In genomic region chr17:67571478-67571877, GRCh38 we compare ENCODE assay signal across 24 cellular contexts.
"Had no signal": no experiment of that assay in that cellular context is flagged by ENCODE, and none has a peak within 500 bp of the region (broad histone marks: within the 10 kb centered on the region; RNA-seq: fewer than 3 reads in every experiment).

No MANE protein-coding gene starts in this region.

- H3K4me1 ChIP-seq: gastroesophageal sphincter, lower lobe of right lung, sigmoid colon, tibial artery, uterus had no signal

- H3K27me3 ChIP-seq: gastroesophageal sphincter, pancreas, sigmoid colon, spleen, tibial artery, uterus had no signal

- H3K27ac Mint-ChIP-seq: endodermal cell had no signal

- H3K4me1 Mint-ChIP-seq: endodermal cell had no signal

- DNase-seq: activated CD4-positive, alpha-beta T cell treated with anti-CD3 and anti-CD28 coated beads, Interleukin-2, amount 50 U/mL, for 4 hours; activated CD4-positive, CD25-positive, alpha-beta regulatory T cell treated with anti-CD3 and anti-CD28 coated beads, Interleukin-2, amount 50 U/mL, for 72 hours; activated gamma-delta T cell; activated naive CD8-positive, alpha-beta T cell treated with anti-CD3 and anti-CD28 coated beads for 36 hours; activated T-cell treated with anti-CD3 and anti-CD28 coated beads, Interleukin-2, amount 50 U/mL, for 4 hours; amygdala; central memory CD4-positive, alpha-beta T cell; dermis blood vessel endothelial cell; endodermal cell; erythroblast; left colon; lower lobe of right lung; midbrain; pancreas; spleen; stimulated activated CD4-positive, alpha-beta T cell treated with anti-CD3 and anti-CD28 coated beads, Interleukin-1b, Interleukin-23, amount 100 ng/mL, for 48 hours; stimulated activated naive CD4-positive, alpha-beta T cell; T-helper 9 cell; tibial artery; uterus had no signal

- H3K4me3 Mint-ChIP-seq: activated naive CD8-positive, alpha-beta T cell treated with anti-CD3 and anti-CD28 coated beads for 36 hours; activated T-cell treated with anti-CD3 and anti-CD28 coated beads, Interleukin-2, amount 50 U/mL, for 4 hours; brain; endodermal cell had no signal

- H3K4me3 ChIP-seq: gastroesophageal sphincter, lower lobe of right lung, pancreas, sigmoid colon, spleen, tibial artery, uterus had no signal

- H3K9me3 Mint-ChIP-seq: activated naive CD8-positive, alpha-beta T cell treated with anti-CD3 and anti-CD28 coated beads for 36 hours; activated T-cell treated with anti-CD3 and anti-CD28 coated beads, Interleukin-2, amount 50 U/mL, for 4 hours; brain; endodermal cell had no signal

- H3K36me3 ChIP-seq: lower lobe of right lung, pancreas, sigmoid colon, tibial artery, uterus had no signal

- H3K9me3 ChIP-seq: gastroesophageal sphincter, lower lobe of right lung, pancreas, sigmoid colon, spleen, tibial artery, uterus had no signal

- H3K27me3 Mint-ChIP-seq: activated naive CD8-positive, alpha-beta T cell treated with anti-CD3 and anti-CD28 coated beads for 36 hours had no signal

- H3K27ac ChIP-seq: gastroesophageal sphincter, lower lobe of right lung, pancreas, sigmoid colon, spleen, tibial artery, uterus had no signal

- FAIRE-seq: islet of Langerhans, pancreas had no signal

- ATAC-seq: activated T-cell treated with anti-CD3 and anti-CD28 coated beads, Interleukin-2, amount 50 U/mL, for 4 hours; gastroesophageal sphincter; left colon; lower lobe of right lung; pancreas had no signal
